Comparison of ENCODE assay signal across 16 cellular contexts in genomic region chr13:33373624-33374023, GRCh38.
DNase-seq lines count a peak whose midpoint lies in the region; ATAC-seq and TF ChIP-seq lines count a peak whose summit lies in the region.
"Had no signal": no experiment of that assay in that cellular context is flagged by ENCODE, and none has a peak within 500 bp of the region (broad histone marks: within the 10 kb centered on the region; RNA-seq: fewer than 3 reads in every experiment).

No MANE protein-coding gene starts in this region.

- H3K27me3 Mint-ChIP-seq in endothelial cell (ENCODE audit: unreplicated experiment), result peaks cover 1% of the 10 kb centered on the region
- H3K27me3 Mint-ChIP-seq: CD4-positive, alpha-beta T cell had no signal

- H3K9me2 ChIP-seq in MM.1S (replicated peaks; ENCODE audit: insufficient read depth, low read length), result no peaks in the 10 kb centered on the region

- H3K27me3 ChIP-seq in cardiac muscle cell (no peaks in the 10 kb centered on the region), right atrium auricular region (no peaks in the 10 kb centered on the region), MM.1S (replicated peaks; ENCODE audit: insufficient read depth, low read length) (no peaks in the 10 kb centered on the region)

- ATAC-seq in GM19452 (IDR thresholded peaks at IDR 0.05; ENCODE audit: unreplicated experiment), result no peak
- ATAC-seq: GM12878 had no signal

- H3K9me3 ChIP-seq in cardiac muscle cell (ENCODE audit: low read depth), result no peaks in the 10 kb centered on the region
- H3K9me3 ChIP-seq in right atrium auricular region, result no peaks in the 10 kb centered on the region
- H3K9me3 ChIP-seq in MM.1S (replicated peaks; ENCODE audit: insufficient read depth, low read length), result no peaks in the 10 kb centered on the region

- no peak overlapping the region for H3K4me3 ChIP-seq in cardiac muscle cell
- no peak overlapping the region for H3K4me3 ChIP-seq in right atrium auricular region
- H3K4me3 ChIP-seq in foreskin fibroblast (ENCODE audit: low read depth in 1 of 2, low read length in 2 of 2), result no peak overlapping the region
- H3K4me3 ChIP-seq in MM.1S (ENCODE audit: low read length), result no peak overlapping the region
- H3K4me3 ChIP-seq: GM12878 had no signal

- no peaks in the 10 kb centered on the region for H3K4me1 ChIP-seq in cardiac muscle cell (ENCODE audit: low read depth)
- H3K4me1 ChIP-seq in right atrium auricular region, result peaks cover 0 to 2% of the 10 kb centered on the region in 2 donors
- no peaks in the 10 kb centered on the region for H3K4me1 ChIP-seq in MM.1S (ENCODE audit: low read length)

- no peaks in the 10 kb centered on the region for H3F3A ChIP-seq in MM.1S (ENCODE audit: insufficient read depth, low read length)

- no peak overlapping the region for H3K27ac ChIP-seq in cardiac muscle cell
- H3K27ac ChIP-seq in right atrium auricular region, result no peak overlapping the region
- H3K27ac ChIP-seq in MM.1S (ENCODE audit: low read length), result no peak overlapping the region
- H3K27ac ChIP-seq: 22Rv1 had no signal

- no peaks in the 10 kb centered on the region for H3K36me3 Mint-ChIP-seq in endothelial cell (ENCODE audit: low read depth, unreplicated experiment)

- H3K9ac ChIP-seq in MM.1S (ENCODE audit: low read length), result no peak overlapping the region

- no peak overlapping the region for H3K4me2 ChIP-seq in MM.1S (ENCODE audit: low read depth, low read length)

- H3K36me3 ChIP-seq in cardiac muscle cell (no peaks in the 10 kb centered on the region), right atrium auricular region (no peaks in the 10 kb centered on the region), MM.1S (replicated peaks; ENCODE audit: insufficient read depth, low read length) (no peaks in the 10 kb centered on the region)

- H3K4me3 Mint-ChIP-seq in endothelial cell (ENCODE audit: unreplicated experiment), result no peak overlapping the region
- H3K4me3 Mint-ChIP-seq: CD4-positive, alpha-beta T cell had no signal

- no peak for DNase-seq in cardiac muscle cell (ENCODE audit: low read depth in 1 of 2, low spot score in 1 of 2)
- DNase-seq in right atrium auricular region (ENCODE audit: low spot score), result no peak
- DNase-seq in endothelial cell (ENCODE audit: low spot score), result no peak
- DNase-seq in foreskin fibroblast, result no peak
- DNase-seq in UCSD-AML1 (lab: John Stamatoyannopoulos, UW; ENCODE audit: unreplicated experiment), result no peak
- DNase-seq in MM.1S, result no peak
- no peak for DNase-seq in COLO829 (ENCODE audit: low spot score)
- DNase-seq: CD4-positive, alpha-beta T cell; DMS153; KBM-7; NCI-H1694 treated with DMSO at 0.1 percent for 48 hours; OCI-M1; SHP77 treated with DMSO at 0.1 percent for 48 hours had no signal

- H3K4me1 Mint-ChIP-seq in endothelial cell (ENCODE audit: unreplicated experiment), result peaks cover 7% of the 10 kb centered on the region

- TF ChIP-seq CTCF in cardiac muscle cell (IDR thresholded peaks at IDR 0.05; ENCODE audit: low read depth, low read length), result peak; percentile 8
- TF ChIP-seq CTCF in right atrium auricular region (IDR thresholded peaks at IDR 0.05), result no peak
- TF ChIP-seq CTCF in endothelial cell (IDR thresholded peaks at IDR 0.05; ENCODE audit: unreplicated experiment), result peak; percentile 18
- TF ChIP-seq CTCF in foreskin fibroblast (IDR thresholded peaks at IDR 0.05; ENCODE audit: low read depth, low read length), result peak; percentile 3
- no peak for TF ChIP-seq CTCF in MM.1S (IDR thresholded peaks at IDR 0.05; ENCODE audit: low read length)

- H3K27ac Mint-ChIP-seq in endothelial cell (ENCODE audit: unreplicated experiment), result no peak overlapping the region
- H3K27ac Mint-ChIP-seq: CD4-positive, alpha-beta T cell had no signal

- no peak overlapping the region for H2AFZ ChIP-seq in MM.1S (ENCODE audit: low read length)

- H3K79me2 ChIP-seq in MM.1S (ENCODE audit: low read length), result no peaks in the 10 kb centered on the region

- no peaks in the 10 kb centered on the region for H4K20me1 ChIP-seq in MM.1S (ENCODE audit: insufficient read depth, low read length)

- H3K9me3 Mint-ChIP-seq in endothelial cell (ENCODE audit: unreplicated experiment), result no peaks in the 10 kb centered on the region
- H3K9me3 Mint-ChIP-seq: CD4-positive, alpha-beta T cell had no signal

Comparison
In these comparisons a context has a peak if more than half of its experiments do, and no peak if none do; other contexts are left out.
1. CTCF ChIP-seq: peak in cardiac muscle cell (single experiment), endothelial cell (single experiment) and foreskin fibroblast (single experiment); none in right atrium auricular region (0 of 2) and MM.1S (single experiment).